In genomic region chr16:1377406-1378010, GRCh38 we compare ENCODE assay signal across 2 cellular contexts.
A peak's percentile ranks its signal among the peaks of the same experiment; 100 is the strongest.
TF ChIP-seq lines count a peak whose summit lies in the region.

No MANE protein-coding gene starts in this region.

TF ChIP-seq in IMR-90, 13 proteins besides CTCF, POLR2A, EP300 and RAD21:
- TF ChIP-seq BHLHE40 (IDR thresholded peaks at IDR 0.05; ENCODE audit: low read depth, low read length) (no peak), FOS (IDR thresholded peaks at IDR 0.05; ENCODE audit: low read depth, low read length) (no peak), CEBPB (IDR thresholded peaks at IDR 0.05; ENCODE audit: low read depth, low read length) (no peak), SMC3 (IDR thresholded peaks at IDR 0.05; ENCODE audit: low read depth, low read length) (no peak), MAFK (IDR thresholded peaks at IDR 0.05; ENCODE audit: low read depth, low read length) (no peak), CHD1 (IDR thresholded peaks at IDR 0.05; ENCODE audit: low read depth, low read length) (no peak)
- TF ChIP-seq, protein P1, sequence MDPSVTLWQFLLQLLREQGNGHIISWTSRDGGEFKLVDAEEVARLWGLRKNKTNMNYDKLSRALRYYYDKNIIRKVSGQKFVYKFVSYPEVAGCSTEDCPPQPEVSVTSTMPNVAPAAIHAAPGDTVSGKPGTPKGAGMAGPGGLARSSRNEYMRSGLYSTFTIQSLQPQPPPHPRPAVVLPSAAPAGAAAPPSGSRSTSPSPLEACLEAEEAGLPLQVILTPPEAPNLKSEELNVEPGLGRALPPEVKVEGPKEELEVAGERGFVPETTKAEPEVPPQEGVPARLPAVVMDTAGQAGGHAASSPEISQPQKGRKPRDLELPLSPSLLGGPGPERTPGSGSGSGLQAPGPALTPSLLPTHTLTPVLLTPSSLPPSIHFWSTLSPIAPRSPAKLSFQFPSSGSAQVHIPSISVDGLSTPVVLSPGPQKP (IDR thresholded peaks at IDR 0.05; ENCODE audit: borderline replicate concordance, low read depth, low read length): no peak

TF ChIP-seq in K562, 482 proteins besides CTCF, POLR2A, EP300 and RAD21:
- TF ChIP-seq DMBX1 (CRISPR knock-in tag; IDR thresholded peaks at IDR 0.05; ENCODE audit: borderline replicate concordance): no peak
- no peak for TF ChIP-seq TAL1 (IDR thresholded peaks at IDR 0.05)
- no peak for TF ChIP-seq ELF2 (CRISPR knock-in tag; IDR thresholded peaks at IDR 0.05)
- no peak for TF ChIP-seq ETV5 (CRISPR knock-in tag; IDR thresholded peaks at IDR 0.05; ENCODE audit: low read depth)
- no peak for TF ChIP-seq SMAD4 (CRISPR knock-in tag; conservative IDR thresholded peaks at IDR 0.05)
- TF ChIP-seq USF1 (CRISPR knock-in tag; IDR thresholded peaks at IDR 0.05): 0 out of 2 replicates have a peak, but pooled peaks have one; percentile 3
- no peak for TF ChIP-seq E2F1 (CRISPR knock-in tag; IDR thresholded peaks at IDR 0.05)
- no peak for TF ChIP-seq PPARD (CRISPR knock-in tag; IDR thresholded peaks at IDR 0.05)
- TF ChIP-seq, protein P2, sequence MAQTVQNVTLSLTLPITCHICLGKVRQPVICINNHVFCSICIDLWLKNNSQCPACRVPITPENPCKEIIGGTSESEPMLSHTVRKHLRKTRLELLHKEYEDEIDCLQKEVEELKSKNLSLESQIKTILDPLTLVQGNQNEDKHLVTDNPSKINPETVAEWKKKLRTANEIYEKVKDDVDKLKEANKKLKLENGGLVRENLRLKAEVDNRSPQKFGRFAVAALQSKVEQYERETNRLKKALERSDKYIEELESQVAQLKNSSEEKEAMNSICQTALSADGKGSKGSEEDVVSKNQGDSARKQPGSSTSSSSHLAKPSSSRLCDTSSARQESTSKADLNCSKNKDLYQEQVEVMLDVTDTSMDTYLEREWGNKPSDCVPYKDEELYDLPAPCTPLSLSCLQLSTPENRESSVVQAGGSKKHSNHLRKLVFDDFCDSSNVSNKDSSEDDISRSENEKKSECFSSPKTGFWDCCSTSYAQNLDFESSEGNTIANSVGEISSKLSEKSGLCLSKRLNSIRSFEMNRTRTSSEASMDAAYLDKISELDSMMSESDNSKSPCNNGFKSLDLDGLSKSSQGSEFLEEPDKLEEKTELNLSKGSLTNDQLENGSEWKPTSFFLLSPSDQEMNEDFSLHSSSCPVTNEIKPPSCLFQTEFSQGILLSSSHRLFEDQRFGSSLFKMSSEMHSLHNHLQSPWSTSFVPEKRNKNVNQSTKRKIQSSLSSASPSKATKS (CRISPR knock-in tag; IDR thresholded peaks at IDR 0.05): no peak
- TF ChIP-seq ZNF354B (CRISPR knock-in tag; IDR thresholded peaks at IDR 0.05): no peak
- TF ChIP-seq BCL6 (CRISPR knock-in tag; IDR thresholded peaks at IDR 0.05): no peak
- no peak for TF ChIP-seq KLF1 (tag; IDR thresholded peaks at IDR 0.05)
- no peak for TF ChIP-seq POLR2B (IDR thresholded peaks at IDR 0.05; ENCODE audit: low read depth, partially characterized antibody)
- TF ChIP-seq, protein P3, sequence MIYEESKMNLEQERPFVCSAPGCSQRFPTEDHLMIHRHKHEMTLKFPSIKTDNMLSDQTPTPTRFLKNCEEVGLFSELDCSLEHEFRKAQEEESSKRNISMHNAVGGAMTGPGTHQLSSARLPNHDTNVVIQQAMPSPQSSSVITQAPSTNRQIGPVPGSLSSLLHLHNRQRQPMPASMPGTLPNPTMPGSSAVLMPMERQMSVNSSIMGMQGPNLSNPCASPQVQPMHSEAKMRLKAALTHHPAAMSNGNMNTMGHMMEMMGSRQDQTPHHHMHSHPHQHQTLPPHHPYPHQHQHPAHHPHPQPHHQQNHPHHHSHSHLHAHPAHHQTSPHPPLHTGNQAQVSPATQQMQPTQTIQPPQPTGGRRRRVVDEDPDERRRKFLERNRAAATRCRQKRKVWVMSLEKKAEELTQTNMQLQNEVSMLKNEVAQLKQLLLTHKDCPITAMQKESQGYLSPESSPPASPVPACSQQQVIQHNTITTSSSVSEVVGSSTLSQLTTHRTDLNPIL (CRISPR knock-in tag; IDR thresholded peaks at IDR 0.05): no peak
- 0 out of 2 replicates have a peak, but pooled peaks have one; percentile 0 for TF ChIP-seq MAX (CRISPR knock-in tag; IDR thresholded peaks at IDR 0.05)
- TF ChIP-seq ZNF586 (CRISPR knock-in tag; conservative IDR thresholded peaks at IDR 0.05): no peak
- TF ChIP-seq POLR2G (IDR thresholded peaks at IDR 0.05; ENCODE audit: low read depth, low read length): peak; percentile 19; the same call in 1 of the 2 replicates
- no peak for TF ChIP-seq MAZ (CRISPR knock-in tag; conservative IDR thresholded peaks at IDR 0.05 in 1 of 2, IDR thresholded peaks at IDR 0.05 in 1 of 2)
- no peak for TF ChIP-seq TGIF2 (CRISPR knock-in tag; IDR thresholded peaks at IDR 0.05)
- TF ChIP-seq RBFOX2 (IDR thresholded peaks at IDR 0.05; ENCODE audit: low read depth, low read length): 0 out of 2 replicates have a peak, but pooled peaks have one; percentile 13
